7 cellular contexts compared by ENCODE assay signal in genomic region chr5:114449836-114450515, GRCh38.
DNase-seq lines count a peak whose midpoint lies in the region; ATAC-seq and TF ChIP-seq lines count a peak whose summit lies in the region.

No MANE protein-coding gene starts in this region.

- peak; percentile 12 for DNase-seq in GM04504 (ENCODE audit: low read depth)
- peak; percentile 38 for DNase-seq in OCI-M1 (lab: John Stamatoyannopoulos, UW)
- peak; percentile 77 to 92 (median 82) for DNase-seq in adrenal gland
- peak; percentile 54 for DNase-seq in hepatic stellate cell (ENCODE audit: low spot score)
- peak; percentile 79 for DNase-seq in sigmoid colon

- H3K9me3 ChIP-seq in adrenal gland (replicated peaks in 1 of 3): no peaks in the 10 kb centered on the region
- H3K9me3 ChIP-seq in sigmoid colon: no peaks in the 10 kb centered on the region

- H3K27ac ChIP-seq in adrenal gland: peak overlapping the region in 3 of 5 donors; percentile 40 to 73 (median 47)
- no peak overlapping the region for H3K27ac ChIP-seq in sigmoid colon

- TF ChIP-seq POLR2A in adrenal gland (IDR thresholded peaks at IDR 0.05): no peak
- no peak for TF ChIP-seq POLR2A in sigmoid colon (IDR thresholded peaks at IDR 0.05)

- H3K27me3 ChIP-seq in adrenal gland: no peaks in the 10 kb centered on the region
- H3K27me3 ChIP-seq in sigmoid colon: no peaks in the 10 kb centered on the region

- H3K36me3 ChIP-seq in adrenal gland (replicated peaks in 1 of 2): no peaks in the 10 kb centered on the region
- H3K36me3 ChIP-seq in sigmoid colon: no peaks in the 10 kb centered on the region

- ATAC-seq in GM21390 (IDR thresholded peaks at IDR 0.05; ENCODE audit: unreplicated experiment) (peak; percentile 96), HG03565 (IDR thresholded peaks at IDR 0.05; ENCODE audit: unreplicated experiment) (peak; percentile 98)

- H3K4me1 ChIP-seq in adrenal gland (replicated peaks in 1 of 2) (peaks cover 0 to 29% of the 10 kb centered on the region in 2 donors), sigmoid colon (peaks cover 0 to 10% (median 6%) of the 10 kb centered on the region in 4 donors)

- intact Hi-C loops in adrenal gland (cut with DNase I) (loop anchor here in 1 of 2 donors (5.0 to 10.0 kb wide), 3 partner anchors 88 to 765 kb away; partner anchors contain the start of gene KCNN2), sigmoid colon (cut with DNase I) (loop anchor here (2.0 to 10.0 kb wide), 5 partner anchors 88 to 838 kb away; partner anchors contain the start of gene KCNN2)

- H3K4me3 ChIP-seq in adrenal gland (no peak overlapping the region), sigmoid colon (peak overlapping the region in 2 of 4 donors; percentile 7 to 9)

- no peak for TF ChIP-seq EP300 in sigmoid colon (IDR thresholded peaks at IDR 0.05)

- 3 to 6% (median 6%) methylated on average over 12 to 16 of the region's 16 CpGs for WGBS in adrenal gland, 4 donors
- 4 to 5% methylated on average over 16 of the region's 16 CpGs for WGBS in sigmoid colon, 2 donors

- TF ChIP-seq CTCF in adrenal gland (IDR thresholded peaks at IDR 0.05) (peak; percentile 57 to 88 (median 80)), sigmoid colon (IDR thresholded peaks at IDR 0.05) (peak; percentile 55 to 76 (median 64))

Comparison
In these comparisons a context has a peak if more than half of its experiments do, and no peak if none do; other contexts are left out.
1. DNase-seq: peak in every context shown above with its lines; median percentile 82 in adrenal gland; 79 in sigmoid colon; 54 in hepatic stellate cell; 38 in OCI-M1; 12 in GM04504.
2. H3K27ac ChIP-seq: peak in adrenal gland (3 of 5); none in sigmoid colon (0 of 4).